In genomic region chr20:17549131-17549530, GRCh38 we compare ENCODE assay signal across 24 cellular contexts. TPM values are rescaled to one million over a fixed set of nuclear protein-coding genes. Genes with fewer than 3 reads are reported as not detected.
"Had no signal": no experiment of that assay in that cellular context is flagged by ENCODE, and none has a peak within 500 bp of the region (broad histone marks: within the 10 kb centered on the region; RNA-seq: fewer than 3 reads in every experiment).

No MANE protein-coding gene starts in this region.

- H2AFZ ChIP-seq: hepatocyte, neural progenitor cell had no signal

- H3K4me1 ChIP-seq: left lung, neural progenitor cell, prostate gland, right atrium auricular region, uterus had no signal

- DNase-seq: cerebellar nuclear complex; cortex of kidney; foreskin fibroblast; heart left ventricle; kidney; left cardiac atrium; left lung; mesendoderm; midbrain; naive thymus-derived CD4-positive, alpha-beta T cell; stimulated activated CD4-positive, alpha-beta T cell treated with anti-CD3 and anti-CD28 coated beads, Interleukin-2, amount 100 ng/mL, for 24 hours; stimulated activated CD4-positive, alpha-beta T cell treated with anti-CD3 and anti-CD28 coated beads, Interleukin-4, amount 100 ng/mL, for 24 hours; stimulated activated naive CD4-positive, alpha-beta T cell treated with Interleukin-2 at 50 U/mL for 16 hours; stomach; upper lobe of left lung; uterus had no signal

- H3K4me2 ChIP-seq: hepatocyte, neural progenitor cell had no signal

- H3K9ac ChIP-seq: neural progenitor cell had no signal

- H3K27ac ChIP-seq: hepatocyte, left lung, neural progenitor cell, prostate gland, right atrium auricular region, tibial nerve, upper lobe of left lung, uterus had no signal

- H3K36me3 ChIP-seq: gastroesophageal sphincter, heart left ventricle, left lung, neural progenitor cell, prostate gland, right atrium auricular region, stomach, tibial nerve, upper lobe of left lung, uterus had no signal

- H3K4me3 ChIP-seq: gastroesophageal sphincter, heart left ventricle, hepatocyte, left lung, neural progenitor cell, prostate gland, right atrium auricular region, stomach, tibial nerve, upper lobe of left lung, uterus had no signal

- H3K27me3 ChIP-seq: gastroesophageal sphincter, heart left ventricle, hepatocyte, left lung, neural progenitor cell, right atrium auricular region, stomach, tibial nerve, upper lobe of left lung, uterus had no signal

- ATAC-seq: gastroesophageal sphincter; heart left ventricle; left cardiac atrium; left lung; naive thymus-derived CD4-positive, alpha-beta T cell; sciatic nerve; stimulated activated effector memory CD8-positive, alpha-beta T cell treated with anti-CD3 and anti-CD28 coated beads, Interleukin-12 subunit alpha, Interleukin-12 subunit beta, amount 100 ng/mL, for 72 hours had no signal

- H3K79me2 ChIP-seq: hepatocyte had no signal

- H3K9me3 ChIP-seq: gastroesophageal sphincter, heart left ventricle, left lung, prostate gland, right atrium auricular region, stomach, tibial nerve, upper lobe of left lung, uterus had no signal

RNA-seq across cellular contexts. Expression of gene BFSP1, which starts 18.0 kb away (rescaled TPM):
- polyA plus RNA-seq: naive thymus-derived CD4-positive, alpha-beta T cell had no signal
